Comparison of ENCODE assay signal across 27 cellular contexts in genomic region chr12:47054659-47055058, GRCh38.
"Had no signal": no experiment of that assay in that cellular context is flagged by ENCODE, and none has a peak within 500 bp of the region (broad histone marks: within the 10 kb centered on the region; RNA-seq: fewer than 3 reads in every experiment).

No MANE protein-coding gene starts in this region.

- H3K36me3 Mint-ChIP-seq: IgD-negative memory B cell had no signal

- H3K4me3 ChIP-seq: cardiac muscle cell, MG63, Peyer's patch, SJSA1 had no signal

- H3K4me1 ChIP-seq: Peyer's patch, SJSA1 had no signal

- H3K27ac Mint-ChIP-seq: activated CD4-positive, alpha-beta memory T cell treated with anti-CD3 and anti-CD28 coated beads, Interleukin-2, amount 10 ng/mL, durations not matched to agents 7 days and 5 days; activated naive CD4-positive, alpha-beta T cell treated with anti-CD3 and anti-CD28 coated beads, Interleukin-2, amount 10 ng/mL, durations not matched to agents 7 days and 5 days; activated naive CD8-positive, alpha-beta T cell treated with anti-CD3 and anti-CD28 coated beads for 36 hours; activated T-cell treated with anti-CD3 and anti-CD28 coated beads, Interleukin-2, amount 50 U/mL, for 72 hours; activated T-helper 2 cell treated with anti-CD3 and anti-CD28 coated beads, Interferon-gamma antibody, Interleukin-2, Interleukin-4, amounts not matched to agents 10 μg/mL and 5 μg/mL and 100 μg/mL, durations not matched to agents 14 hours and 24 hours and 36 hours; IgD-negative memory B cell; T-helper 1 cell treated with Interleukin-12 subunit alpha and Interleukin-12 subunit beta and Interleukin-4 antibody, amounts not matched to agents 30 μg/mL and 1 μg/mL, for 36 hours had no signal

- H3K36me3 ChIP-seq: brain microvascular endothelial cell, cardiac muscle cell, MG63, Peyer's patch, SJSA1 had no signal

- ATAC-seq: activated T-cell treated with anti-CD3 and anti-CD28 coated beads, Interleukin-2, amount 50 U/mL, for 72 hours; SK-N-SH treated with all-trans-retinoic acid at 6 μM for 48 hours had no signal

- H3K27me3 ChIP-seq: brain microvascular endothelial cell, cardiac muscle cell, MG63, Peyer's patch, SJSA1 had no signal

- H3K4me1 Mint-ChIP-seq: activated CD4-positive, alpha-beta memory T cell treated with anti-CD3 and anti-CD28 coated beads, Interleukin-2, amount 10 ng/mL, durations not matched to agents 7 days and 5 days; activated naive CD4-positive, alpha-beta T cell treated with anti-CD3 and anti-CD28 coated beads, Interleukin-2, amount 10 ng/mL, durations not matched to agents 7 days and 5 days; activated naive CD8-positive, alpha-beta T cell treated with anti-CD3 and anti-CD28 coated beads for 36 hours; IgD-negative memory B cell had no signal

- DNase-seq: activated CD4-positive, alpha-beta memory T cell treated with anti-CD3 and anti-CD28 coated beads, Interleukin-2, amount 10 ng/mL, durations not matched to agents 7 days and 5 days; activated CD4-positive, alpha-beta T cell treated with anti-CD3 and anti-CD28 coated beads, Interleukin-2, amount 50 U/mL, for 1 hour; activated CD4-positive, CD25-positive, alpha-beta regulatory T cell; activated gamma-delta T cell treated with Interleukin-2 at 50 U/mL for 16 hours; activated naive CD4-positive, alpha-beta T cell treated with anti-CD3 and anti-CD28 coated beads, Interleukin-2, amount 10 ng/mL, durations not matched to agents 7 days and 5 days; activated naive CD8-positive, alpha-beta T cell treated with anti-CD3 and anti-CD28 coated beads for 36 hours; activated T-cell treated with anti-CD3 and anti-CD28 coated beads, Interleukin-2, amount 50 U/mL, for 72 hours; brain microvascular endothelial cell; MG63; NCI-H1105; NCI-H1436; NCI-H1694 treated with DMSO at 0.1 percent for 48 hours; NCI-H2029 treated with DMSO at 0.1 percent for 48 hours; NCI-H510A treated with DMSO at 0.1 percent for 48 hours; NCI-H69; Peyer's patch; Right ventricle myocardium superior; T-helper 9 cell had no signal

- H3K27me3 Mint-ChIP-seq: activated naive CD4-positive, alpha-beta T cell treated with anti-CD3 and anti-CD28 coated beads, Interleukin-2, amount 10 ng/mL, durations not matched to agents 7 days and 5 days; activated naive CD8-positive, alpha-beta T cell treated with anti-CD3 and anti-CD28 coated beads for 36 hours; IgD-negative memory B cell had no signal

- H3K4me3 Mint-ChIP-seq: activated CD4-positive, alpha-beta memory T cell treated with anti-CD3 and anti-CD28 coated beads, Interleukin-2, amount 10 ng/mL, durations not matched to agents 7 days and 5 days; activated naive CD4-positive, alpha-beta T cell treated with anti-CD3 and anti-CD28 coated beads, Interleukin-2, amount 10 ng/mL, durations not matched to agents 7 days and 5 days; activated naive CD8-positive, alpha-beta T cell treated with anti-CD3 and anti-CD28 coated beads for 36 hours; activated T-cell treated with anti-CD3 and anti-CD28 coated beads, Interleukin-2, amount 50 U/mL, for 72 hours; IgD-negative memory B cell; T-helper 1 cell treated with Interleukin-12 subunit alpha and Interleukin-12 subunit beta and Interleukin-4 antibody, amounts not matched to agents 30 μg/mL and 1 μg/mL, for 36 hours had no signal

- H3K27ac ChIP-seq: brain microvascular endothelial cell, cardiac muscle cell, KMS-11, Peyer's patch, RWPE1, SJSA1, VCaP had no signal

- H3K9me3 ChIP-seq: MG63 had no signal
